Comparison of ENCODE assay signal across 21 cellular contexts in genomic region chrX:139324756-139325155, GRCh38.
DNase-seq lines count a peak whose midpoint lies in the region; ATAC-seq and TF ChIP-seq lines count a peak whose summit lies in the region.
"Had no signal": no experiment of that assay in that cellular context is flagged by ENCODE, and none has a peak within 500 bp of the region (broad histone marks: within the 10 kb centered on the region; RNA-seq: fewer than 3 reads in every experiment).

No MANE protein-coding gene starts in this region.

- H3K27me3 ChIP-seq in left lung = no peaks in the 10 kb centered on the region
- no peaks in the 10 kb centered on the region for H3K27me3 ChIP-seq in lower lobe of right lung (ENCODE audit: low read depth)
- no peaks in the 10 kb centered on the region for H3K27me3 ChIP-seq in upper lobe of right lung
- H3K27me3 ChIP-seq: BE2C had no signal

- H3K27ac ChIP-seq in left lung = no peak overlapping the region
- H3K27ac ChIP-seq in lower lobe of right lung = no peak overlapping the region
- H3K27ac ChIP-seq in upper lobe of right lung = no peak overlapping the region
- H3K27ac ChIP-seq: BLaER1 had no signal

- TF ChIP-seq CTCF in left lung (IDR thresholded peaks at IDR 0.05) (no peak), lower lobe of right lung (IDR thresholded peaks at IDR 0.05) (no peak), upper lobe of right lung (IDR thresholded peaks at IDR 0.05) (no peak), GM20000 (IDR thresholded peaks at IDR 0.05; ENCODE audit: extremely low read depth, missing control alignments) (no peak)

- ATAC-seq in left lung = peak; percentile 79
- peak; percentile 53 to 54 for ATAC-seq in lower lobe of right lung
- ATAC-seq in upper lobe of right lung = peak; percentile 36
- ATAC-seq: GM12878 had no signal

- H3K36me3 ChIP-seq in left lung (no peaks in the 10 kb centered on the region), lower lobe of right lung (no peaks in the 10 kb centered on the region), upper lobe of right lung (no peaks in the 10 kb centered on the region)
- H3K36me3 ChIP-seq: BE2C, BLaER1 had no signal

- no peaks in the 10 kb centered on the region for H3K9me3 ChIP-seq in left lung
- H3K9me3 ChIP-seq in lower lobe of right lung = no peaks in the 10 kb centered on the region
- no peaks in the 10 kb centered on the region for H3K9me3 ChIP-seq in upper lobe of right lung
- H3K9me3 ChIP-seq: BE2C had no signal

- intact Hi-C loops in left lung (cut with DNase I) (no loop called here), lower lobe of right lung (cut with DNase I) (no loop called here), upper lobe of right lung (cut with DNase I) (no loop called here)

- H3K4me3 ChIP-seq in left lung (no peak overlapping the region), lower lobe of right lung (no peak overlapping the region), upper lobe of right lung (no peak overlapping the region)
- H3K4me3 ChIP-seq: BLaER1, GM12878 had no signal

- H3K4me1 ChIP-seq in left lung (no peaks in the 10 kb centered on the region), lower lobe of right lung (no peaks in the 10 kb centered on the region), upper lobe of right lung (no peaks in the 10 kb centered on the region)
- H3K4me1 ChIP-seq: BE2C, BLaER1 had no signal

- DNase-seq in left lung (no peak), lower lobe of right lung (no peak), upper lobe of right lung (no peak), GM20000 (ENCODE audit: low spot score) (no peak), NCI-H2196 treated with DMSO at 0.1 percent for 48 hours (lab: John Stamatoyannopoulos, UW; ENCODE audit: unreplicated experiment) (no peak)
- DNase-seq: 8988T; ACHN; BE2C; C1 segment of cervical spinal cord; CD4-positive, alpha-beta memory T cell; CD4-positive, CD25-positive, alpha-beta regulatory T cell; CD8-positive, alpha-beta memory T cell; COR-L47; DMS 273 treated with DMSO at 0.1 percent for 48 hours; DMS153; DMS79; DND-41; EL; GDM1 had no signal
